9 cellular contexts compared by ENCODE assay signal in the genomic region with DNA sequence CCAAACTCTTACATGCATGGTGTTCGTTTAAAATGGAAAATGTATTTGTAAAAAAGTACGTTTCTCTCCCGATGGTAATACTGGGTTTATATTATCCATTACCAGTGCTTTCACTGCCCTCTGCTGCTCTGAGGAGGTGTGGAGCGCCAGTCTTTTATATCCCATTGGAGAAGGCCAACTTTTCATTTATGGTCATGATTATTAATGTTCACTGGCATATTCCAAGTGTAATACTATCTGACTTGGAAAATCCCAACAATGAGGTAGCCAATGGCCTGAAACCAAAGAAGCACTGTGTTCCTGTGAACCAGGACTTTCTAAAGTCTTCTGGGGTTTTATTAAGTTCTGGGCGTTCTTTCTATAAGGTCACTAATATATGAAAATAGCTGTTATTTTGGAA.
A peak's percentile ranks its signal among the peaks of the same experiment; 100 is the strongest.
DNase-seq lines count a peak whose midpoint lies in the region; ATAC-seq, FAIRE-seq and TF ChIP-seq lines count a peak whose summit lies in the region.
"Had no signal": no experiment of that assay in that cellular context is flagged by ENCODE, and none has a peak within 500 bp of the region (broad histone marks: within the 10 kb centered on the region; RNA-seq: fewer than 3 reads in every experiment).

No MANE protein-coding gene starts in this region.

- TF ChIP-seq RAD21 in HepG2 (CRISPR knock-in tag; IDR thresholded peaks at IDR 0.05) = peak; percentile 42; the same call in 1 of the 2 replicates

- H4K20me1 ChIP-seq in HepG2 (ENCODE audit: insufficient read depth, low read length) = no peaks in the 10 kb centered on the region
- H4K20me1 ChIP-seq: BLaER1 had no signal

- H3K9me3 ChIP-seq in HepG2 (ENCODE audit: low read length) = no peaks in the 10 kb centered on the region
- H3K9me3 ChIP-seq: BLaER1 had no signal

- intact Hi-C loops in HepG2 (cut with micrococcal nuclease; ENCODE audit: unreplicated experiment) = loop anchor here (1.0 kb wide), 1 partner anchor 197 kb away; no protein-coding TSS in a partner anchor

- 21% methylated on average over 5 of the region's 5 CpGs for WGBS in HepG2 (ENCODE audit: low lambda C conversion rate)

- TF ChIP-seq CTCF in bronchial epithelial cell (IDR thresholded peaks at IDR 0.05; ENCODE audit: insufficient read depth, low read length, severe bottlenecking) = peak; percentile 43
- TF ChIP-seq CTCF in HepG2 (CRISPR knock-in tag; IDR thresholded peaks at IDR 0.05) = peak; percentile 67

- H3K79me2 ChIP-seq in HepG2 (ENCODE audit: insufficient read depth, low read length) = no peaks in the 10 kb centered on the region

- peak; percentile 94 for ATAC-seq in HepG2
- ATAC-seq in HG03520 (IDR thresholded peaks at IDR 0.05; ENCODE audit: unreplicated experiment) = no peak

- H3K36me3 ChIP-seq in bronchial epithelial cell (ENCODE audit: control insufficient read depth, insufficient read depth, low read length) = no peaks in the 10 kb centered on the region
- H3K36me3 ChIP-seq in HepG2 (replicated peaks in 1 of 2; ENCODE audit: control insufficient read depth in 1 of 2, insufficient read depth in 2 of 2, low read length in 2 of 2) = no peaks in the 10 kb centered on the region
- H3K36me3 ChIP-seq: BLaER1 had no signal

- H3K4me3 ChIP-seq in bronchial epithelial cell (ENCODE audit: low read depth, low read length) (no peak overlapping the region), HepG2 (replicated peaks in 1 of 3; ENCODE audit: insufficient read depth in 1 of 3, low read depth in 2 of 3, low read length in 3 of 3) (peak overlapping the region in 1 of 3 experiments; percentile 4; a peak in 1 of 6 replicates)
- H3K4me3 ChIP-seq: BLaER1 had no signal

- DNase-seq in DMS 273 (lab: John Stamatoyannopoulos, UW; ENCODE audit: unreplicated experiment) (peak; percentile 63), DMS 273 treated with DMSO at 0.1 percent for 48 hours (lab: John Stamatoyannopoulos, UW) (no peak), NCI-H446 (lab: John Stamatoyannopoulos, UW) (peak; percentile 15 to 69), bronchial epithelial cell (ENCODE audit: low read depth) (peak; percentile 59), HepG2 (ENCODE audit: low spot score) (peak; percentile 11), OCI-M2 (lab: John Stamatoyannopoulos, UW; ENCODE audit: unreplicated experiment) (no peak), putamen (ENCODE audit: low spot score) (no peak)

- H3K9ac ChIP-seq in HepG2 (ENCODE audit: insufficient read depth, low read depth, low read length) = no peak overlapping the region
- H3K9ac ChIP-seq: BLaER1 had no signal

- H2AFZ ChIP-seq in HepG2 (ENCODE audit: low read length) = no peak overlapping the region

- H3K27me3 ChIP-seq in bronchial epithelial cell (ENCODE audit: control insufficient read depth, insufficient read depth, low read length) = no peaks in the 10 kb centered on the region
- H3K27me3 ChIP-seq in HepG2 (ENCODE audit: control insufficient read depth in 1 of 2, insufficient read depth in 2 of 2, low read length in 2 of 2) = no peaks in the 10 kb centered on the region
- H3K27me3 ChIP-seq: BLaER1 had no signal

- no TSS peak for BruUV-seq in HepG2 (replicated peaks; lab: Mats Ljungman, UMichigan)

- POLR2A ChIA-PET in HepG2 (lab: Yijun Ruan, JAX) = no interaction called here

- H3K4me1 ChIP-seq in HepG2 (ENCODE audit: insufficient read depth, low read length) = peaks cover 13% of the 10 kb centered on the region

- TF ChIP-seq POLR2A in HepG2 (IDR thresholded peaks at IDR 0.05; ENCODE audit: insufficient read depth in 1 of 2, low read depth in 2 of 2, low read length in 2 of 2) = no peak

- in situ Hi-C loops in HepG2 (cut with HindIII; ENCODE audit: extremely low pct_ligation_motif_present, low pct_unique_long_range_greater_than_20kb) = no loop called here

- TF ChIP-seq EP300 in HepG2 (IDR thresholded peaks at IDR 0.05; ENCODE audit: low read depth in 2 of 2, low read length in 2 of 2) (no peak), HepG2 (CRISPR knock-in tag; IDR thresholded peaks at IDR 0.05; ENCODE audit: borderline replicate concordance) (no peak)

- no peak overlapping the region for H3K27ac ChIP-seq in HepG2 (ENCODE audit: extremely low read length, insufficient read depth, low read length)
- H3K27ac ChIP-seq: BLaER1 had no signal

- H3K4me2 ChIP-seq in HepG2 (ENCODE audit: low read depth, low read length) = peak overlapping the region; percentile 67
- H3K4me2 ChIP-seq: BLaER1 had no signal

- FAIRE-seq in bronchial epithelial cell (lab: Jason Lieb, UNC) (no peak), HepG2 (lab: Jason Lieb, UNC) (peak; percentile 34)

- CTCF ChIA-PET in HepG2 (lab: Yijun Ruan, JAX; ENCODE audit: low intra/inter-chr PET ratio, low total read pairs) = interaction anchor here (1.1 kb wide), 1 partner anchor 197 kb away, joined by 3 read pairs; no protein-coding TSS in a partner anchor

TF ChIP-seq in HepG2, 621 proteins besides CTCF, POLR2A, EP300 and RAD21:
- TF ChIP-seq, protein P1, sequence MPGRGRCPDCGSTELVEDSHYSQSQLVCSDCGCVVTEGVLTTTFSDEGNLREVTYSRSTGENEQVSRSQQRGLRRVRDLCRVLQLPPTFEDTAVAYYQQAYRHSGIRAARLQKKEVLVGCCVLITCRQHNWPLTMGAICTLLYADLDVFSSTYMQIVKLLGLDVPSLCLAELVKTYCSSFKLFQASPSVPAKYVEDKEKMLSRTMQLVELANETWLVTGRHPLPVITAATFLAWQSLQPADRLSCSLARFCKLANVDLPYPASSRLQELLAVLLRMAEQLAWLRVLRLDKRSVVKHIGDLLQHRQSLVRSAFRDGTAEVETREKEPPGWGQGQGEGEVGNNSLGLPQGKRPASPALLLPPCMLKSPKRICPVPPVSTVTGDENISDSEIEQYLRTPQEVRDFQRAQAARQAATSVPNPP (CRISPR knock-in tag; IDR thresholded peaks at IDR 0.05) = peak; percentile 98
- TF ChIP-seq, protein P2, sequence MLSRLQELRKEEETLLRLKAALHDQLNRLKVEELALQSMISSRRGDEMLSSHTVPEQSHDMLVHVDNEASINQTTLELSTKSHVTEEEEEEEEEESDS (CRISPR knock-in tag; IDR thresholded peaks at IDR 0.05; ENCODE audit: borderline replicate concordance) = peak; percentile 96
- TF ChIP-seq SNAPC2 (CRISPR knock-in tag; IDR thresholded peaks at IDR 0.05) (peak; percentile 98), SMC3 (IDR thresholded peaks at IDR 0.05; ENCODE audit: low read length) (peak; percentile 58), ZFYVE20 (CRISPR knock-in tag; IDR thresholded peaks at IDR 0.05; ENCODE audit: borderline replicate concordance, low read depth) (no peak), STAG1 (CRISPR knock-in tag; IDR thresholded peaks at IDR 0.05) (peak; percentile 76), ETV6 (CRISPR knock-in tag; conservative IDR thresholded peaks at IDR 0.05) (no peak)
- TF ChIP-seq, protein P3, sequence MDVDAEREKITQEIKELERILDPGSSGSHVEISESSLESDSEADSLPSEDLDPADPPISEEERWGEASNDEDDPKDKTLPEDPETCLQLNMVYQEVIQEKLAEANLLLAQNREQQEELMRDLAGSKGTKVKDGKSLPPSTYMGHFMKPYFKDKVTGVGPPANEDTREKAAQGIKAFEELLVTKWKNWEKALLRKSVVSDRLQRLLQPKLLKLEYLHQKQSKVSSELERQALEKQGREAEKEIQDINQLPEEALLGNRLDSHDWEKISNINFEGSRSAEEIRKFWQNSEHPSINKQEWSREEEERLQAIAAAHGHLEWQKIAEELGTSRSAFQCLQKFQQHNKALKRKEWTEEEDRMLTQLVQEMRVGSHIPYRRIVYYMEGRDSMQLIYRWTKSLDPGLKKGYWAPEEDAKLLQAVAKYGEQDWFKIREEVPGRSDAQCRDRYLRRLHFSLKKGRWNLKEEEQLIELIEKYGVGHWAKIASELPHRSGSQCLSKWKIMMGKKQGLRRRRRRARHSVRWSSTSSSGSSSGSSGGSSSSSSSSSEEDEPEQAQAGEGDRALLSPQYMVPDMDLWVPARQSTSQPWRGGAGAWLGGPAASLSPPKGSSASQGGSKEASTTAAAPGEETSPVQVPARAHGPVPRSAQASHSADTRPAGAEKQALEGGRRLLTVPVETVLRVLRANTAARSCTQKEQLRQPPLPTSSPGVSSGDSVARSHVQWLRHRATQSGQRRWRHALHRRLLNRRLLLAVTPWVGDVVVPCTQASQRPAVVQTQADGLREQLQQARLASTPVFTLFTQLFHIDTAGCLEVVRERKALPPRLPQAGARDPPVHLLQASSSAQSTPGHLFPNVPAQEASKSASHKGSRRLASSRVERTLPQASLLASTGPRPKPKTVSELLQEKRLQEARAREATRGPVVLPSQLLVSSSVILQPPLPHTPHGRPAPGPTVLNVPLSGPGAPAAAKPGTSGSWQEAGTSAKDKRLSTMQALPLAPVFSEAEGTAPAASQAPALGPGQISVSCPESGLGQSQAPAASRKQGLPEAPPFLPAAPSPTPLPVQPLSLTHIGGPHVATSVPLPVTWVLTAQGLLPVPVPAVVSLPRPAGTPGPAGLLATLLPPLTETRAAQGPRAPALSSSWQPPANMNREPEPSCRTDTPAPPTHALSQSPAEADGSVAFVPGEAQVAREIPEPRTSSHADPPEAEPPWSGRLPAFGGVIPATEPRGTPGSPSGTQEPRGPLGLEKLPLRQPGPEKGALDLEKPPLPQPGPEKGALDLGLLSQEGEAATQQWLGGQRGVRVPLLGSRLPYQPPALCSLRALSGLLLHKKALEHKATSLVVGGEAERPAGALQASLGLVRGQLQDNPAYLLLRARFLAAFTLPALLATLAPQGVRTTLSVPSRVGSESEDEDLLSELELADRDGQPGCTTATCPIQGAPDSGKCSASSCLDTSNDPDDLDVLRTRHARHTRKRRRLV (CRISPR knock-in tag; IDR thresholded peaks at IDR 0.05) = peak; percentile 99
TF ChIP-seq in HepG2: peak in this region for 6.

Comparison
In these comparisons a context has a peak if more than half of its experiments do, and no peak if none do; other contexts are left out.
1. DNase-seq: peak in DMS 273 (single experiment), NCI-H446 (2 of 2), bronchial epithelial cell (single experiment) and HepG2 (single experiment); none in DMS 273 treated with DMSO at 0.1 percent for 48 hours (single experiment), OCI-M2 (single experiment) and putamen (single experiment).